10 cellular contexts compared by ENCODE assay signal in genomic region chr17:76733618-76733957, GRCh38. TPM values are rescaled to one million over a fixed set of nuclear protein-coding genes. Genes with fewer than 3 reads are reported as not detected.
DNase-seq lines count a peak whose midpoint lies in the region; ATAC-seq and TF ChIP-seq lines count a peak whose summit lies in the region.
"Had no signal": no experiment of that assay in that cellular context is flagged by ENCODE, and none has a peak within 500 bp of the region (broad histone marks: within the 10 kb centered on the region; RNA-seq: fewer than 3 reads in every experiment).

No MANE protein-coding gene starts in this region.

- peak overlapping the region; percentile 83 for H3K4me2 ChIP-seq in PC-3 (ENCODE audit: low read length)
- H3K4me2 ChIP-seq in skeletal muscle satellite cell (ENCODE audit: low read length), result peak overlapping the region; percentile 94

- H3K4me3 ChIP-seq in PC-3 (ENCODE audit: low read length) (peak overlapping the region; percentile 89), epithelial cell of esophagus (ENCODE audit: low read length) (peak overlapping the region; percentile 91), skeletal muscle satellite cell (ENCODE audit: low read length) (peak overlapping the region; percentile 99)

- H3K9me3 ChIP-seq in PC-3 (ENCODE audit: low read length) (no peaks in the 10 kb centered on the region), skeletal muscle satellite cell (replicated peaks; ENCODE audit: low read length) (no peaks in the 10 kb centered on the region)

- DNase-seq in activated CD4-positive, alpha-beta T cell treated with anti-CD3 and anti-CD28 coated beads, Interleukin-2, amount 10 ng/mL, durations not matched to agents 24 days and 14 days, result no peak
- DNase-seq in activated CD4-positive, alpha-beta T cell treated with anti-CD3 and anti-CD28 coated beads, Interleukin-2, amount 50 U/mL, for 48 hours, result no peak
- DNase-seq in PC-3 (no peak), epithelial cell of esophagus (ENCODE audit: low read depth) (no peak), NCI-H1048 (lab: John Stamatoyannopoulos, UW) (no peak), SKM-1 treated with dmso at 0.1 percent for 144 hours (lab: John Stamatoyannopoulos, UW; ENCODE audit: unreplicated experiment) (no peak)
- DNase-seq: foreskin melanocyte had no signal

- CTCF ChIA-PET in PC-3 (lab: Charles Lee), result no interaction called here

- H3K9me3 Mint-ChIP-seq in activated CD4-positive, alpha-beta T cell treated with anti-CD3 and anti-CD28 coated beads, Interleukin-2, amount 10 ng/mL, durations not matched to agents 24 days and 14 days, result no peaks in the 10 kb centered on the region

- BruUV-seq in PC-3 (replicated peaks; lab: Mats Ljungman, UMichigan), result no TSS peak

- H3K36me3 ChIP-seq in PC-3 (ENCODE audit: low read depth, low read length) (peaks cover 49% of the 10 kb centered on the region), skeletal muscle satellite cell (ENCODE audit: insufficient read depth, low read length) (peaks cover 52% of the 10 kb centered on the region)

- H4K20me1 ChIP-seq in PC-3 (ENCODE audit: low read length), result peaks cover 45% of the 10 kb centered on the region

- H3K4me1 ChIP-seq in PC-3 (ENCODE audit: insufficient read depth, low read length) (peaks cover 19% of the 10 kb centered on the region), skeletal muscle satellite cell (ENCODE audit: control insufficient read depth, insufficient read depth, low read length) (peaks cover 28% of the 10 kb centered on the region)

- no peaks in the 10 kb centered on the region for H3K27me3 ChIP-seq in PC-3 (ENCODE audit: low read length)
- H3K27me3 ChIP-seq in skeletal muscle satellite cell (ENCODE audit: control insufficient read depth, insufficient read depth, low read length), result no peaks in the 10 kb centered on the region

- TF ChIP-seq CTCF in PC-3 (conservative IDR thresholded peaks at IDR 0.05; ENCODE audit: low read depth, low read length) (no peak), epithelial cell of esophagus (IDR thresholded peaks at IDR 0.05; ENCODE audit: insufficient read depth, low read depth, low read length, missing control alignments) (no peak)

- no peaks in the 10 kb centered on the region for H3K9me2 ChIP-seq in PC-3 (replicated peaks; ENCODE audit: low read length)

- H2AFZ ChIP-seq in PC-3 (ENCODE audit: low read length), result no peak overlapping the region

- ATAC-seq in PC-3 (no peak), esophagus mucosa (no peak)

- H3F3A ChIP-seq in PC-3 (ENCODE audit: low read length, unreplicated experiment), result peaks cover 27% of the 10 kb centered on the region

- H3K27ac ChIP-seq in PC-3 (ENCODE audit: low read length), result no peak overlapping the region
- H3K27ac ChIP-seq: RWPE1 had no signal

- peak overlapping the region; percentile 91 for H3K27ac Mint-ChIP-seq in activated CD4-positive, alpha-beta T cell treated with anti-CD3 and anti-CD28 coated beads, Interleukin-2, amount 10 ng/mL, durations not matched to agents 24 days and 14 days

- H3K79me2 ChIP-seq in PC-3 (ENCODE audit: low read length), result peaks cover 84% of the 10 kb centered on the region

- peak overlapping the region; percentile 92 for H3K4me3 Mint-ChIP-seq in activated CD4-positive, alpha-beta T cell treated with anti-CD3 and anti-CD28 coated beads, Interleukin-2, amount 10 ng/mL, durations not matched to agents 24 days and 14 days

- intact Hi-C loops in activated CD4-positive, alpha-beta T cell treated with anti-CD3 and anti-CD28 coated beads, Interleukin-2, amount 10 ng/mL, durations not matched to agents 24 days and 14 days (cut with micrococcal nuclease), result loop anchor here (10.0 kb wide), 1 partner anchor 659 kb away; the partner anchor contains the start of genes GALR2, SRP68 and ZACN
- intact Hi-C loops in PC-3 (cut with micrococcal nuclease), result loop anchor here (10.0 kb wide), 1 partner anchor 551 kb away; no protein-coding TSS in a partner anchor

- no peak overlapping the region for H3K9ac ChIP-seq in PC-3 (ENCODE audit: low read length)
- H3K9ac ChIP-seq in skeletal muscle satellite cell (ENCODE audit: low read depth, low read length), result peak overlapping the region; percentile 99

- H3K36me3 Mint-ChIP-seq in activated CD4-positive, alpha-beta T cell treated with anti-CD3 and anti-CD28 coated beads, Interleukin-2, amount 10 ng/mL, durations not matched to agents 24 days and 14 days (ENCODE audit: low read depth), result peaks cover 64% of the 10 kb centered on the region

- H3K27me3 Mint-ChIP-seq in activated CD4-positive, alpha-beta T cell treated with anti-CD3 and anti-CD28 coated beads, Interleukin-2, amount 10 ng/mL, durations not matched to agents 24 days and 14 days, result no peaks in the 10 kb centered on the region

- POLR2A ChIA-PET in PC-3 (lab: Charles Lee; ENCODE audit: unreplicated experiment), result no interaction called here

- peaks cover 42% of the 10 kb centered on the region for H3K4me1 Mint-ChIP-seq in activated CD4-positive, alpha-beta T cell treated with anti-CD3 and anti-CD28 coated beads, Interleukin-2, amount 10 ng/mL, durations not matched to agents 24 days and 14 days

RNA-seq across cellular contexts. Expression of gene SRSF2, which starts 3.5 kb away (rescaled TPM):
- 515 and 539 TPM in 2 replicates for total RNA-seq in activated CD4-positive, alpha-beta T cell treated with anti-CD3 and anti-CD28 coated beads, Interleukin-2, amount 10 ng/mL, durations not matched to agents 24 days and 14 days
- total RNA-seq in PC-3 (2014; rRNA removed), result 562 and 859 TPM in 2 replicates
- total RNA-seq in skeletal muscle satellite cell (2012; rRNA removed), result 193 and 226 TPM in 2 replicates
- 162 TPM for total RNA-seq in esophagus mucosa

RNA-seq across cellular contexts. Expression of gene MFSD11, which starts 4.3 kb away (rescaled TPM):
- 15.1 and 15.3 TPM in 2 replicates for total RNA-seq in activated CD4-positive, alpha-beta T cell treated with anti-CD3 and anti-CD28 coated beads, Interleukin-2, amount 10 ng/mL, durations not matched to agents 24 days and 14 days
- 16.6 and 17.3 TPM in 2 replicates for total RNA-seq in PC-3 (2014; rRNA removed)
- 24.6 and 27.7 TPM in 2 replicates for total RNA-seq in skeletal muscle satellite cell (2012; rRNA removed)
- total RNA-seq in esophagus mucosa, result 22.6 TPM

RNA-seq across cellular contexts. Expression of gene METTL23, which starts 6.9 kb away (rescaled TPM):
- total RNA-seq in activated CD4-positive, alpha-beta T cell treated with anti-CD3 and anti-CD28 coated beads, Interleukin-2, amount 10 ng/mL, durations not matched to agents 24 days and 14 days, result 32.9 and 35.5 TPM in 2 replicates
- total RNA-seq in PC-3 (2014; rRNA removed) (48.1 and 58.7 TPM in 2 replicates), esophagus mucosa (17.8 TPM)
- 25.1 and 32.2 TPM in 2 replicates for total RNA-seq in skeletal muscle satellite cell (2012; rRNA removed)

RNA-seq across cellular contexts. Expression of gene JMJD6, which starts 7.2 kb away (rescaled TPM):
- total RNA-seq in activated CD4-positive, alpha-beta T cell treated with anti-CD3 and anti-CD28 coated beads, Interleukin-2, amount 10 ng/mL, durations not matched to agents 24 days and 14 days, result 82.5 and 86.3 TPM in 2 replicates
- total RNA-seq in PC-3 (2014; rRNA removed) (39.0 and 49.8 TPM in 2 replicates), esophagus mucosa (11.0 TPM)
- 21.0 and 22.7 TPM in 2 replicates for total RNA-seq in skeletal muscle satellite cell (2012; rRNA removed)

RNA-seq across cellular contexts. Expression of gene MXRA7, which starts 22.8 kb away (rescaled TPM):
- 3.4 and 3.7 TPM in 2 replicates for total RNA-seq in activated CD4-positive, alpha-beta T cell treated with anti-CD3 and anti-CD28 coated beads, Interleukin-2, amount 10 ng/mL, durations not matched to agents 24 days and 14 days
- total RNA-seq in PC-3 (2014; rRNA removed) (98.3 and 148 TPM in 2 replicates), esophagus mucosa (32.3 TPM)
- 186 and 268 TPM in 2 replicates for total RNA-seq in skeletal muscle satellite cell (2012; rRNA removed)
